Comparison of ENCODE assay signal across 36 cellular contexts in the genomic region with DNA sequence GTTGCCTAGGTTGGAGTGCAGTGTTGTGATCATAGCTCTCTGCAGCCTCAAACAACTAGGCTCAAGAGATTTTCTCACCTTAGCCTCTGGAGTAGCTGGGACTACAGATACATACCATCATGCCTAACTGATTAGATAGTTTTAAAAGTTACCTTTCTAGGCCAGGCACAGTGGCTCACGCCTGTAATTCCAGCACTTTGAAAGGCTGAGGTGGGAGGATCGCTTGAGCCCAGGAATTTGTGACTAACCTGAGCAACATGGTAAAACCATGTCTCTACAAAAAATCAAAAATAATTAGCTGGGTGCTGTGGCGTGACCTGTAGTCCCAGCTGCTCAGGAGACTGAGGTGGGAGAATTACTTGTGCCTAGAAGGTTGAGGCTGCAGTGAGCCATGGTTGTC.
"Had no signal": no experiment of that assay in that cellular context is flagged by ENCODE, and none has a peak within 500 bp of the region (broad histone marks: within the 10 kb centered on the region; RNA-seq: fewer than 3 reads in every experiment).

No MANE protein-coding gene starts in this region.

- H3K27ac ChIP-seq: adrenal gland, body of pancreas, breast epithelium, PC-9, VCaP had no signal

- H3K36me3 ChIP-seq: adrenal gland, breast epithelium had no signal

- ATAC-seq: activated naive CD4-positive, alpha-beta T cell treated with anti-CD3 and anti-CD28 coated beads, Interleukin-2, amount 50 U/mL, for 72 hours; activated T-cell treated with anti-CD3 and anti-CD28 coated beads, Interleukin-2, amount 50 U/mL, for 4 hours; body of pancreas had no signal

- H3K4me1 ChIP-seq: body of pancreas, breast epithelium had no signal

- H3K4me3 ChIP-seq: adrenal gland, body of pancreas, breast epithelium, PC-9 had no signal

- H3K9me3 Mint-ChIP-seq: activated B cell treated with CpG ODN at 0.5 μM for 24 hours; activated CD4-positive, alpha-beta memory T cell treated with anti-CD3 and anti-CD28 coated beads for 36 hours; activated naive CD4-positive, alpha-beta T cell treated with anti-CD3 and anti-CD28 coated beads for 36 hours; activated naive CD4-positive, alpha-beta T cell treated with anti-CD3 and anti-CD28 coated beads, Interleukin-2, amount 50 U/mL, for 72 hours; activated T-cell treated with anti-CD3 and anti-CD28 coated beads, Interleukin-2, amount 50 U/mL, for 4 hours; activated T-helper 1 cell treated with anti-CD3 and anti-CD28 coated beads, Interleukin-12 subunit alpha, Interleukin-12 subunit beta, Interleukin-2, Interleukin-4 antibody, amounts not matched to agents 30 ng/mL and 10 ng/mL and 1 ng/mL, durations not matched to agents 14 hours and 24 hours and 36 hours had no signal

- H3K27ac Mint-ChIP-seq: activated B cell treated with CpG ODN at 0.5 μM for 24 hours; activated CD4-positive, alpha-beta memory T cell treated with anti-CD3 and anti-CD28 coated beads for 36 hours; activated naive CD4-positive, alpha-beta T cell treated with anti-CD3 and anti-CD28 coated beads for 36 hours; activated T-helper 1 cell treated with anti-CD3 and anti-CD28 coated beads, Interleukin-12 subunit alpha, Interleukin-12 subunit beta, Interleukin-2, Interleukin-4 antibody, amounts not matched to agents 30 ng/mL and 10 ng/mL and 1 ng/mL, durations not matched to agents 14 hours and 24 hours and 36 hours had no signal

- H2AFZ ChIP-seq: PC-9 had no signal

- H3K4me2 ChIP-seq: PC-9 had no signal

- H3K27me3 Mint-ChIP-seq: activated B cell treated with CpG ODN at 0.5 μM for 24 hours; activated CD4-positive, alpha-beta memory T cell treated with anti-CD3 and anti-CD28 coated beads for 36 hours had no signal

- H3K9me3 ChIP-seq: adrenal gland, body of pancreas, breast epithelium had no signal

- H3K27me3 ChIP-seq: adrenal gland, body of pancreas, breast epithelium had no signal

- H3K4me3 Mint-ChIP-seq: activated B cell treated with CpG ODN at 0.5 μM for 24 hours; activated CD4-positive, alpha-beta memory T cell treated with anti-CD3 and anti-CD28 coated beads for 36 hours; activated naive CD4-positive, alpha-beta T cell treated with anti-CD3 and anti-CD28 coated beads for 36 hours; activated T-cell treated with anti-CD3 and anti-CD28 coated beads, Interleukin-2, amount 50 U/mL, for 4 hours; activated T-helper 1 cell treated with anti-CD3 and anti-CD28 coated beads, Interleukin-12 subunit alpha, Interleukin-12 subunit beta, Interleukin-2, Interleukin-4 antibody, amounts not matched to agents 30 ng/mL and 10 ng/mL and 1 ng/mL, durations not matched to agents 14 hours and 24 hours and 36 hours had no signal

- DNase-seq: activated B cell treated with CpG ODN at 0.5 μM for 24 hours; activated CD4-positive, alpha-beta memory T cell treated with anti-CD3 and anti-CD28 coated beads for 36 hours; activated CD4-positive, alpha-beta T cell treated with anti-CD3 and anti-CD28 coated beads for 4 hours; activated CD4-positive, alpha-beta T cell treated with anti-CD3 and anti-CD28 coated beads, Interleukin-2, amount 50 U/mL, for 1 hour; activated CD4-positive, CD25-positive, alpha-beta regulatory T cell treated with anti-CD3 and anti-CD28 coated beads, Interleukin-2, amount 50 U/mL, for 72 hours; activated CD8-positive, alpha-beta memory T cell treated with anti-CD3 and anti-CD28 coated beads, Interleukin-2, amount 50 U/mL, for 4 hours; activated gamma-delta T cell treated with Interleukin-2 at 50 U/mL for 16 hours; activated naive CD4-positive, alpha-beta T cell treated with anti-CD3 and anti-CD28 coated beads for 36 hours; activated T-cell treated with anti-CD3 and anti-CD28 coated beads for 4 hours; activated T-cell treated with anti-CD3 and anti-CD28 coated beads, Interleukin-2, amount 50 U/mL, for 4 hours; body of pancreas; Kasumi-1; KG1; MM.1S; MV-4-11; NCI-H1092; NCI-H1417; NCI-H146; NCI-H187; NCI-H2029 treated with DMSO at 0.1 percent for 48 hours; NCI-H2107; NCI-H2171 treated with DMSO at 0.1 percent for 48 hours; NCI-H2227 treated with DMSO at 0.1 percent for 48 hours; NCI-H524 treated with DMSO at 0.1 percent for 48 hours; NK-92 treated with Interleukin-12 subunit alpha and Interleukin-12 subunit beta, amount 100 ng/mL, for 24 hours; PC-9; Right ventricle myocardium superior; SW 1271; T-helper 1 cell; T-helper 2 cell; T-helper 9 cell had no signal

- H3K36me3 Mint-ChIP-seq: activated naive CD4-positive, alpha-beta T cell treated with anti-CD3 and anti-CD28 coated beads, Interleukin-2, amount 50 U/mL, for 72 hours had no signal
